ENCODE assay signal across 1 cellular context in genomic region chr14:31391977-31392503, GRCh38.
TF ChIP-seq lines count a peak whose summit lies in the region.

No MANE protein-coding gene starts in this region.

TF ChIP-seq in HepG2, 621 proteins besides CTCF, POLR2A, EP300 and RAD21 (continued from another document):
- TF ChIP-seq ZC3H4 (CRISPR knock-in tag; IDR thresholded peaks at IDR 0.05; ENCODE audit: borderline replicate concordance) (no peak), POGK (CRISPR knock-in tag; conservative IDR thresholded peaks at IDR 0.05) (no peak), TRIM24 (CRISPR knock-in tag; IDR thresholded peaks at IDR 0.05) (no peak), ZMYM2 (CRISPR knock-in tag; IDR thresholded peaks at IDR 0.05) (no peak), AKNA (CRISPR knock-in tag; IDR thresholded peaks at IDR 0.05; ENCODE audit: borderline replicate concordance) (no peak), ZNF891 (CRISPR knock-in tag; IDR thresholded peaks at IDR 0.05) (no peak), PREB (CRISPR knock-in tag; IDR thresholded peaks at IDR 0.05) (no peak), PAF1 (CRISPR knock-in tag; IDR thresholded peaks at IDR 0.05) (no peak), HMGXB4 (CRISPR knock-in tag; IDR thresholded peaks at IDR 0.05; ENCODE audit: borderline replicate concordance in 1 of 2, low read depth in 1 of 2) (no peak), CEBPB (IDR thresholded peaks at IDR 0.05; ENCODE audit: borderline replicate concordance, low read depth, low read length) (peak; percentile 67; the same call in 1 of the 2 replicates)
